Comparison of ENCODE assay signal across 1 cellular context in genomic region chr21:45982256-45982757, GRCh38.
TF ChIP-seq lines count a peak whose summit lies in the region.

No MANE protein-coding gene starts in this region.

TF ChIP-seq in H1, 55 proteins besides CTCF, POLR2A, EP300 and RAD21 (continued from another document):
- TF ChIP-seq CHD7 (IDR thresholded peaks at IDR 0.05; ENCODE audit: insufficient replicate concordance, low read length) (no peak), ZNF274 (IDR thresholded peaks at IDR 0.05; ENCODE audit: borderline replicate concordance, extremely low read depth, low read length) (no peak), SIRT6 (IDR thresholded peaks at IDR 0.05; ENCODE audit: low read length) (no peak)
TF ChIP-seq in H1: peak in this region for 1.
